ENCODE assay signal across 9 cellular contexts in genomic region chr22:27885977-27886842, GRCh38. TPM values are rescaled to one million over a fixed set of nuclear protein-coding genes. Genes with fewer than 3 reads are reported as not detected.
DNase-seq lines count a peak whose midpoint lies in the region; ATAC-seq and TF ChIP-seq lines count a peak whose summit lies in the region.
"Had no signal": no experiment of that assay in that cellular context is flagged by ENCODE, and none has a peak within 500 bp of the region (broad histone marks: within the 10 kb centered on the region; RNA-seq: fewer than 3 reads in every experiment).

No MANE protein-coding gene starts in this region.

- no peaks in the 10 kb centered on the region for H3K9me2 ChIP-seq in neural cell (ENCODE audit: insufficient read depth, low read length)

- H3K27me3 ChIP-seq in esophagus muscularis mucosa (no peaks in the 10 kb centered on the region), neural cell (ENCODE audit: insufficient read depth, low read depth, low read length) (no peaks in the 10 kb centered on the region), vagina (no peaks in the 10 kb centered on the region)
- H3K27me3 ChIP-seq: BLaER1 had no signal

- H2AFZ ChIP-seq in neural cell (ENCODE audit: low read depth, low read length) = no peak overlapping the region

- TF ChIP-seq EP300 in esophagus muscularis mucosa (IDR thresholded peaks at IDR 0.05) (peak; percentile 14), neural cell (conservative IDR thresholded peaks at IDR 0.05; ENCODE audit: poor library complexity, severe bottlenecking) (no peak)

- H3K79me2 ChIP-seq in neural cell (replicated peaks; ENCODE audit: insufficient read depth, low read length) = no peaks in the 10 kb centered on the region

- H3K36me3 ChIP-seq in esophagus muscularis mucosa (peaks cover 0 to 46% (median 37%) of the 10 kb centered on the region in 4 donors), neural cell (ENCODE audit: insufficient read depth, low read length) (no peaks in the 10 kb centered on the region), vagina (peaks cover 0 to 26% of the 10 kb centered on the region in 2 donors)

- H3K4me1 ChIP-seq in esophagus muscularis mucosa (peaks cover 48 to 88% (median 86%) of the 10 kb centered on the region in 4 donors), vagina (peaks cover 35% of the 10 kb centered on the region)
- H3K4me1 ChIP-seq: BLaER1 had no signal

- DNase-seq in DMS 273 (lab: John Stamatoyannopoulos, UW; ENCODE audit: unreplicated experiment) = peak; percentile 46
- DNase-seq in DMS 273 treated with DMSO at 0.1 percent for 48 hours (lab: John Stamatoyannopoulos, UW) = no peak
- DNase-seq in KBM-7 = peak; percentile 52
- peak; percentile 38 for DNase-seq in activated CD4-positive, CD25-positive, alpha-beta regulatory T cell treated with anti-CD3 and anti-CD28 coated beads, Interleukin-2, amount 50 U/mL, for 72 hours
- no peak for DNase-seq in esophagus muscularis mucosa (ENCODE audit: extremely low spot score)
- no peak for DNase-seq in vagina (ENCODE audit: extremely low spot score in 2 of 2)

- no peak overlapping the region for H3K4me3 ChIP-seq in esophagus muscularis mucosa
- H3K4me3 ChIP-seq in neural cell (ENCODE audit: low read length) = no peak overlapping the region
- H3K4me3 ChIP-seq in vagina = no peak overlapping the region
- H3K4me3 ChIP-seq: BLaER1 had no signal

- H4K20me1 ChIP-seq in neural cell (ENCODE audit: insufficient read depth) = no peaks in the 10 kb centered on the region

- peak; percentile 91 to 97 (median 95) for TF ChIP-seq CTCF in esophagus muscularis mucosa (IDR thresholded peaks at IDR 0.05)
- TF ChIP-seq CTCF in neural cell (IDR thresholded peaks at IDR 0.05; ENCODE audit: poor library complexity, severe bottlenecking) = peak; percentile 78
- peak; percentile 68 to 83 (median 74) for TF ChIP-seq CTCF in vagina (IDR thresholded peaks at IDR 0.05)

- WGBS in esophagus muscularis mucosa = 74% methylated on average over 3 of the region's 3 CpGs

- TF ChIP-seq RAD21 in neural cell (conservative IDR thresholded peaks at IDR 0.05) = peak; percentile 66

- TF ChIP-seq POLR2A in esophagus muscularis mucosa (IDR thresholded peaks at IDR 0.05; ENCODE audit: low read depth) (no peak), vagina (IDR thresholded peaks at IDR 0.05) (no peak)

- in situ Hi-C loops in KBM-7 (cut with MboI; ENCODE audit: low pct_unique_long_range_greater_than_20kb, low sequenced_read_pairs) = loop anchor here (25.0 kb wide), 1 partner anchor 701 kb away; no protein-coding TSS in a partner anchor

- no peak overlapping the region for H3K9ac ChIP-seq in neural cell (ENCODE audit: low read length)
- H3K9ac ChIP-seq: BLaER1 had no signal

- ATAC-seq in HG03354 (IDR thresholded peaks at IDR 0.05; ENCODE audit: poor library complexity, severe bottlenecking, unreplicated experiment) = no peak

- no peaks in the 10 kb centered on the region for H3F3A ChIP-seq in neural cell (ENCODE audit: insufficient read depth, low read length, poor library complexity, severe bottlenecking)

- intact Hi-C loops in esophagus muscularis mucosa (cut with DNase I) (loop anchor here (2.0 kb wide), 1 partner anchor 123 kb away; no protein-coding TSS in a partner anchor), vagina (cut with DNase I) (loop anchor here (5.0 kb wide), 1 partner anchor 116 kb away; no protein-coding TSS in a partner anchor)

- no peak overlapping the region for H3K4me2 ChIP-seq in neural cell (ENCODE audit: low read length)
- H3K4me2 ChIP-seq: BLaER1 had no signal

- H3K27ac ChIP-seq in esophagus muscularis mucosa (replicated peaks in 1 of 4) = peak overlapping the region; percentile 74 to 85 (median 84)
- H3K27ac ChIP-seq in neural cell (ENCODE audit: low read length) = no peak overlapping the region
- peak overlapping the region; percentile 42 for H3K27ac ChIP-seq in vagina
- H3K27ac ChIP-seq: BLaER1 had no signal

- H3K9me3 ChIP-seq in esophagus muscularis mucosa (no peaks in the 10 kb centered on the region), neural cell (ENCODE audit: low read length) (no peaks in the 10 kb centered on the region), vagina (no peaks in the 10 kb centered on the region)
- H3K9me3 ChIP-seq: BLaER1 had no signal

TF ChIP-seq in neural cell, 6 proteins besides CTCF, POLR2A, EP300 and RAD21:
- TF ChIP-seq MXI1 (conservative IDR thresholded peaks at IDR 0.05; ENCODE audit: poor library complexity, severe bottlenecking) (no peak), REST (IDR thresholded peaks at IDR 0.05; ENCODE audit: borderline replicate concordance) (no peak), SMC3 (conservative IDR thresholded peaks at IDR 0.05; ENCODE audit: poor library complexity) (peak; percentile 86), EZH2 (IDR thresholded peaks at IDR 0.05; ENCODE audit: borderline replicate concordance, insufficient read depth, low read length, poor library complexity, severe bottlenecking) (no peak), TAF1 (IDR thresholded peaks at IDR 0.05; ENCODE audit: low read depth) (no peak), POLR2AphosphoS5 (IDR thresholded peaks at IDR 0.05) (no peak)
TF ChIP-seq in neural cell: peak in this region for 1.

RNA-seq across cellular contexts. Expression of gene PITPNB, which starts 32.8 kb away (rescaled TPM):
- total RNA-seq in esophagus muscularis mucosa = 10 to 100 TPM; 70.3 to 99.7 (median 89.3) TPM
- 39.7 and 44.8 TPM in 2 replicates for polyA plus RNA-seq in neural cell
- polyA minus RNA-seq in neural cell = 56.7 and 66.1 TPM in 2 replicates
- total RNA-seq in vagina = 51.3 TPM

Comparison
In these comparisons a context has a peak if more than half of its experiments do, and no peak if none do; other contexts are left out.
1. DNase-seq: peak in DMS 273 (single experiment), KBM-7 (single experiment) and activated CD4-positive, CD25-positive, alpha-beta regulatory T cell treated with anti-CD3 and anti-CD28 coated beads, Interleukin-2, amount 50 U/mL, for 72 hours (single experiment); none in DMS 273 treated with DMSO at 0.1 percent for 48 hours (single experiment), esophagus muscularis mucosa (single experiment) and vagina (0 of 2).
2. Peak in every context shown above with its lines, with median percentiles within 50 percentile points of each other: CTCF ChIP-seq.